ENCODE assay signal across 14 cellular contexts in the genomic region with DNA sequence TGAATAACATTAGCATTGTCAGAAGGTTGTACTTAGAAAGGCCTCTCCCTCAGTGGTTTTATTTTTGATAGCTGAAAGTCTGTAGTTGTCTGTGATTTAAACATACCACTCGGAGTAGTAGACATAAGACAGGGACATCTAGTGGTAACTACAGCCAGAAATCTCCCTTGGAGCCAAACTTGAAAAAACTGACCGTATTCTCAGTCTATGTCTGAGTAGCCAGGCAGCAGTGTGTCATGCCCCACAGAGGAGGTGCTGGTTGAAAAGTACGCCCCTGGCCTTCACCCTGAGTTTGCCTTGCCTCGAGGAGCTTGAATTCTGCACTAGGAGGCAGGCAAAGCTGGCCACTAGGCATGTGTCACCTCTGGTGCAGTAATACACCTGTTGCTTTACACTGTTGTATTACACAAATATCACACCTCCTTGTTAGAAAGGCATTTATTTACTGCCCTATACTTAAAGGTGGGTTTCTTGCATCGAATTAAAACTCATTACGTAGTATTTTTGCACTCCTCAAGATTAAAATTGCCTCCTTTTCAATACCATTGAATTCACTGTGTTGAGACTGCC. TPM values are rescaled to one million over a fixed set of nuclear protein-coding genes. Genes with fewer than 3 reads are reported as not detected.
DNase-seq lines count a peak whose midpoint lies in the region; ATAC-seq and TF ChIP-seq lines count a peak whose summit lies in the region.
"Had no signal": no experiment of that assay in that cellular context is flagged by ENCODE, and none has a peak within 500 bp of the region (broad histone marks: within the 10 kb centered on the region; RNA-seq: fewer than 3 reads in every experiment).

No MANE protein-coding gene starts in this region.

- no peak for TF ChIP-seq POLR2A in adrenal gland (IDR thresholded peaks at IDR 0.05)

- ATAC-seq in GM21367 (IDR thresholded peaks at IDR 0.05; ENCODE audit: unreplicated experiment) (no peak), HG03097 (IDR thresholded peaks at IDR 0.05; ENCODE audit: low FRiP score, unreplicated experiment) (no peak), GM21390 (IDR thresholded peaks at IDR 0.05; ENCODE audit: unreplicated experiment) (no peak)
- ATAC-seq: GM12878, sciatic nerve had no signal

- H3K27ac Mint-ChIP-seq in HFFc6: no peak overlapping the region

- no peak overlapping the region for H3K4me3 Mint-ChIP-seq in HFFc6

- H3K27me3 Mint-ChIP-seq in HFFc6 (ENCODE audit: insufficient read depth): no peaks in the 10 kb centered on the region; the same call in 1 of the 2 replicates
- H3K27me3 Mint-ChIP-seq: central memory CD8-positive, alpha-beta T cell had no signal

- H3K9me3 Mint-ChIP-seq in HFFc6: no peaks in the 10 kb centered on the region
- H3K9me3 Mint-ChIP-seq: central memory CD8-positive, alpha-beta T cell had no signal

- peaks cover 0 to 14% of the 10 kb centered on the region in 2 donors for H3K4me1 ChIP-seq in adrenal gland (replicated peaks in 1 of 2)
- H3K4me1 ChIP-seq: Caco-2 had no signal

- H3K36me3 ChIP-seq in adrenal gland (replicated peaks in 1 of 2): peaks cover 0 to 19% of the 10 kb centered on the region in 2 donors

- no peak overlapping the region for H3K4me3 ChIP-seq in adrenal gland
- H3K4me3 ChIP-seq: GM12878, tibial nerve had no signal

- H3K27ac ChIP-seq in adrenal gland: no peak overlapping the region
- H3K27ac ChIP-seq: tibial nerve had no signal

- no peaks in the 10 kb centered on the region for H3K27me3 ChIP-seq in adrenal gland
- H3K27me3 ChIP-seq: tibial nerve had no signal

- TF ChIP-seq CTCF in HFFc6 (IDR thresholded peaks at IDR 0.05) (peak; percentile 36; the same call in 1 of the 2 replicates), adrenal gland (IDR thresholded peaks at IDR 0.05) (no peak)

- H3K9me3 ChIP-seq in adrenal gland (replicated peaks in 1 of 3): no peaks in the 10 kb centered on the region
- H3K9me3 ChIP-seq: Caco-2, tibial nerve had no signal

- DNase-seq in AG08396 (ENCODE audit: low spot score): peak; percentile 14
- DNase-seq in HFFc6: peak; percentile 18
- peak in 4 of 7 donors; percentile 59 to 68 (median 62) for DNase-seq in adrenal gland
- DNase-seq in iris pigment epithelial cell (ENCODE audit: low read depth): peak; percentile 62
- DNase-seq in SK-N-DZ (ENCODE audit: low spot score): no peak
- DNase-seq: Caco-2, NCI-H1417 treated with DMSO at 0.1 percent for 48 hours had no signal

- peaks cover 21% of the 10 kb centered on the region for H3K36me3 Mint-ChIP-seq in HFFc6 (ENCODE audit: low read depth)

- intact Hi-C loops in adrenal gland (cut with DNase I): no loop called here

- WGBS in adrenal gland, 4 donors: 58 to 69% (median 59%) methylated on average over 6 of the region's 6 CpGs

- H3K4me1 Mint-ChIP-seq in HFFc6 (ENCODE audit: low read depth): peaks cover 9% of the 10 kb centered on the region; the same call in 1 of the 2 replicates

RNA-seq across cellular contexts. Expression of gene ZBTB2, which starts 20.8 kb away (rescaled TPM):
- 10 to 100 TPM; 16.5 to 22.1 (median 19.3) TPM for total RNA-seq in HFFc6 (2021; fragmentation: NEBNext Ultra II Directional; extraction: Animal tissue kit (Norgen Biotek cat#: 25700))
- total RNA-seq in adrenal gland: 10 to 100 TPM in 2 of 8 donors, 1 to 10 TPM in 6; 4.9 to 11.0 (median 9.0) TPM
- 1 to 10 TPM; 7.1 to 8.6 (median 7.7) TPM for polyA plus RNA-seq in adrenal gland
- 8.7 and 9.6 TPM in 2 replicates for polyA plus RNA-seq in SK-N-DZ (2014; cell fraction: cytosol; rRNA removed)
- 4.3 and 4.9 TPM in 2 replicates for polyA plus RNA-seq in SK-N-DZ (2014; cell fraction: nucleus; rRNA removed)
